In the genomic region with DNA sequence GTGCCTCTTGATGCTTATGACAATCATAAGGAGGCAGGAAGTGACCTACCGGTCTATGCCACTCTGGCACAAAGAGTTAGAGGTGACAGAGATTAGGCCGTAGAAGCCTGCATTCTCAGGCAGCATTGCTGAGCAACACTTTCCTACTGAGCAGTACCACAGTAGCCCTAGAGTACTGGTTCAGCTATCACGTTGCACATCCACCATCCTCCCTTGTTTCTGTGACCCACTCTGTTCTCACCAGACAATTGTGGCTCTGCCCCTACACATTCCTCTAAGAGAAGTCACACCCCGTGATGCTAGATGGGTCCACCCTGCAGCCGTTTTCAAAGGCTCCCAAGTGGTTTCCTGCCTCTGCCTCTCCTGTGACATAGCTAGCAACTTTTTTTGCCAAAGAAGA, we compare ENCODE assay signal across 11 cellular contexts. TPM values are rescaled to one million over a fixed set of nuclear protein-coding genes. Genes with fewer than 3 reads are reported as not detected.
DNase-seq lines count a peak whose midpoint lies in the region; ATAC-seq and TF ChIP-seq lines count a peak whose summit lies in the region.
"Had no signal": no experiment of that assay in that cellular context is flagged by ENCODE, and none has a peak within 500 bp of the region (broad histone marks: within the 10 kb centered on the region; RNA-seq: fewer than 3 reads in every experiment).

No MANE protein-coding gene starts in this region.

- H3K4me1 Mint-ChIP-seq in activated T-helper 1 cell treated with anti-CD3 and anti-CD28 coated beads, Interleukin-12 subunit alpha, Interleukin-12 subunit beta, Interleukin-2, Interleukin-4 antibody, amounts not matched to agents 30 ng/mL and 10 ng/mL and 1 ng/mL, durations not matched to agents 14 hours and 24 hours and 36 hours (ENCODE audit: low read depth): peaks cover 16% of the 10 kb centered on the region
- H3K4me1 Mint-ChIP-seq in CD14-positive monocyte: no peaks in the 10 kb centered on the region

- no peak for ATAC-seq in GM19023 (IDR thresholded peaks at IDR 0.05; ENCODE audit: unreplicated experiment)
- ATAC-seq in omental fat pad (ENCODE audit: low FRiP score): no peak
- ATAC-seq in GM21619 (IDR thresholded peaks at IDR 0.05; ENCODE audit: unreplicated experiment): no peak

- no peak overlapping the region for H3K4me3 ChIP-seq in foreskin fibroblast (ENCODE audit: low read depth in 1 of 2, low read length in 2 of 2)
- H3K4me3 ChIP-seq: Peyer's patch had no signal

- H3K27me3 Mint-ChIP-seq in activated T-helper 1 cell treated with anti-CD3 and anti-CD28 coated beads, Interleukin-12 subunit alpha, Interleukin-12 subunit beta, Interleukin-2, Interleukin-4 antibody, amounts not matched to agents 30 ng/mL and 10 ng/mL and 1 ng/mL, durations not matched to agents 14 hours and 24 hours and 36 hours (ENCODE audit: insufficient read depth): no peaks in the 10 kb centered on the region
- H3K27me3 Mint-ChIP-seq in CD14-positive monocyte (ENCODE audit: low read depth in 3 of 3): peaks cover 3 to 4% (median 4%) of the 10 kb centered on the region in 3 donors

- H3K4me3 Mint-ChIP-seq in activated T-helper 1 cell treated with anti-CD3 and anti-CD28 coated beads, Interleukin-12 subunit alpha, Interleukin-12 subunit beta, Interleukin-2, Interleukin-4 antibody, amounts not matched to agents 30 ng/mL and 10 ng/mL and 1 ng/mL, durations not matched to agents 14 hours and 24 hours and 36 hours: no peak overlapping the region
- no peak overlapping the region for H3K4me3 Mint-ChIP-seq in CD14-positive monocyte

- peaks cover 10% of the 10 kb centered on the region for H3K9me3 Mint-ChIP-seq in activated T-helper 1 cell treated with anti-CD3 and anti-CD28 coated beads, Interleukin-12 subunit alpha, Interleukin-12 subunit beta, Interleukin-2, Interleukin-4 antibody, amounts not matched to agents 30 ng/mL and 10 ng/mL and 1 ng/mL, durations not matched to agents 14 hours and 24 hours and 36 hours
- H3K9me3 Mint-ChIP-seq in CD14-positive monocyte: peaks cover 9 to 17% (median 16%) of the 10 kb centered on the region in 7 donors

- DNase-seq in A172 (ENCODE audit: low spot score) (peak; percentile 75), HT1080 (ENCODE audit: low read depth) (peak; percentile 89), foreskin fibroblast (peak; percentile 66 to 67), omental fat pad (ENCODE audit: low spot score) (no peak), CD14-positive monocyte (ENCODE audit: low spot score) (no peak)
- peak; percentile 1 for DNase-seq in activated T-helper 1 cell treated with anti-CD3 and anti-CD28 coated beads, Interleukin-12 subunit alpha, Interleukin-12 subunit beta, Interleukin-2, Interleukin-4 antibody, amounts not matched to agents 30 ng/mL and 10 ng/mL and 1 ng/mL, durations not matched to agents 14 hours and 24 hours and 36 hours (ENCODE audit: low spot score)
- DNase-seq: effector CD8-positive, alpha-beta T cell; kidney; Peyer's patch had no signal

- H3K27ac Mint-ChIP-seq in activated T-helper 1 cell treated with anti-CD3 and anti-CD28 coated beads, Interleukin-12 subunit alpha, Interleukin-12 subunit beta, Interleukin-2, Interleukin-4 antibody, amounts not matched to agents 30 ng/mL and 10 ng/mL and 1 ng/mL, durations not matched to agents 14 hours and 24 hours and 36 hours: no peak overlapping the region
- no peak overlapping the region for H3K27ac Mint-ChIP-seq in CD14-positive monocyte

- TF ChIP-seq CTCF in foreskin fibroblast (IDR thresholded peaks at IDR 0.05; ENCODE audit: low read depth, low read length): no peak
- TF ChIP-seq CTCF in omental fat pad (IDR thresholded peaks at IDR 0.05): no peak
- no peak for TF ChIP-seq CTCF in CD14-positive monocyte (IDR thresholded peaks at IDR 0.05)

- intact Hi-C loops in activated T-helper 1 cell treated with anti-CD3 and anti-CD28 coated beads, Interleukin-12 subunit alpha, Interleukin-12 subunit beta, Interleukin-2, Interleukin-4 antibody, amounts not matched to agents 30 ng/mL and 10 ng/mL and 1 ng/mL, durations not matched to agents 14 hours and 24 hours and 36 hours (cut with micrococcal nuclease): no loop called here
- intact Hi-C loops in CD14-positive monocyte (cut with micrococcal nuclease): no loop called here

- no peaks in the 10 kb centered on the region for H3K36me3 Mint-ChIP-seq in activated T-helper 1 cell treated with anti-CD3 and anti-CD28 coated beads, Interleukin-12 subunit alpha, Interleukin-12 subunit beta, Interleukin-2, Interleukin-4 antibody, amounts not matched to agents 30 ng/mL and 10 ng/mL and 1 ng/mL, durations not matched to agents 14 hours and 24 hours and 36 hours (ENCODE audit: low read depth)
- no peaks in the 10 kb centered on the region for H3K36me3 Mint-ChIP-seq in CD14-positive monocyte

RNA-seq across cellular contexts. Expression of a gene that starts 22.6 kb away (rescaled TPM):
- total RNA-seq in A172 (2014; rRNA removed; shearing (Covaris generic)): 120 TPM in 2 replicates
- 94.7 and 97.1 TPM in 2 replicates for total RNA-seq in HT1080 (2014; rRNA removed; shearing (Covaris generic))
- polyA plus RNA-seq in HT1080 (2015; cell fraction: cytosol; rRNA removed): 115 and 122 TPM in 2 replicates
- polyA plus RNA-seq in HT1080 (2015; cell fraction: nucleus; rRNA removed): 138 and 152 TPM in 2 replicates
- total RNA-seq in activated T-helper 1 cell treated with anti-CD3 and anti-CD28 coated beads, Interleukin-12 subunit alpha, Interleukin-12 subunit beta, Interleukin-2, Interleukin-4 antibody, amounts not matched to agents 30 ng/mL and 10 ng/mL and 1 ng/mL, durations not matched to agents 14 hours and 24 hours and 36 hours: 66.6 and 73.0 TPM in 2 replicates
- 100 to 1,000 TPM in 2 of 4 donors, 10 to 100 TPM in 2; 66.8 to 136 (median 100.0) TPM for total RNA-seq in omental fat pad
- polyA plus RNA-seq in CD14-positive monocyte: 100 to 1,000 TPM in 1 of 2 donors, 10 to 100 TPM in 1; 98.9 to 114 TPM

RNA-seq across cellular contexts. Expression of a gene that starts 34.6 kb away (rescaled TPM):
- total RNA-seq in A172 (2014; rRNA removed; shearing (Covaris generic)): 0.02 TPM in 2 replicates
- total RNA-seq in HT1080 (2014; rRNA removed; shearing (Covaris generic)): 0.10 and 0.16 TPM in 2 replicates
- polyA plus RNA-seq in HT1080 (2015; cell fraction: cytosol; rRNA removed): 0.48 and 0.69 TPM in 2 replicates
- polyA plus RNA-seq in HT1080 (2015; cell fraction: nucleus; rRNA removed): 1.2 TPM in 2 replicates
- 0.12 and 0.16 TPM in 2 replicates for total RNA-seq in activated T-helper 1 cell treated with anti-CD3 and anti-CD28 coated beads, Interleukin-12 subunit alpha, Interleukin-12 subunit beta, Interleukin-2, Interleukin-4 antibody, amounts not matched to agents 30 ng/mL and 10 ng/mL and 1 ng/mL, durations not matched to agents 14 hours and 24 hours and 36 hours
- 1 to 10 TPM in 2 of 4 donors, under 1 TPM in 2; 0.16 to 1.6 (median 1.2) TPM for total RNA-seq in omental fat pad
- polyA plus RNA-seq in CD14-positive monocyte: not detected

Comparison
In these comparisons a context has a peak if more than half of its experiments do, and no peak if none do; other contexts are left out.
1. DNase-seq: peak in A172 (single experiment), HT1080 (single experiment), activated T-helper 1 cell treated with anti-CD3 and anti-CD28 coated beads, Interleukin-12 subunit alpha, Interleukin-12 subunit beta, Interleukin-2, Interleukin-4 antibody, amounts not matched to agents 30 ng/mL and 10 ng/mL and 1 ng/mL, durations not matched to agents 14 hours and 24 hours and 36 hours (single experiment) and foreskin fibroblast (2 of 2); none in omental fat pad (single experiment) and CD14-positive monocyte (single experiment).